ENCODE assay signal across 23 cellular contexts in the genomic region with DNA sequence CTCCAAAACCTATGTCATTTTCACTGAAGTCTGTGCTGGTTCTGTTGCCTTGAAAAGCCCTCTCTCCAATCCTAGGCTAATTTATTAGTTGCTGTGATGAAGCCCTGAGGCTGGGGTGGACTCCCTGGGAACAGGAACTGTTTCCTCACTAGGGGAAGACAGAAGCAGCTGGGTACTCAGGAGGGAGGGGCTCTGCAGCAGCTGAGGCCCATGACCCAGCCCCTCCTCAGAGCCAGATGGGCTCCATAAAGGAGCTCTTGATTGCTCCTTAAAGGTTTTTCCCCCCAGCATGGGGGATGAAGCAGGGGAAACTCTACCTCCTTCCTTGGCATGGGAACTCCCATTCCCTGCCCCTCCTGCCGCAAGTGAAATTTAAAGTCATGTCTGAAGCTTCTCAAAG. TPM values are rescaled to one million over a fixed set of nuclear protein-coding genes. Genes with fewer than 3 reads are reported as not detected.
"Had no signal": no experiment of that assay in that cellular context is flagged by ENCODE, and none has a peak within 500 bp of the region (broad histone marks: within the 10 kb centered on the region; RNA-seq: fewer than 3 reads in every experiment).

No MANE protein-coding gene starts in this region.

- H3K36me3 ChIP-seq: ascending aorta, breast epithelium, heart left ventricle, neutrophil, right atrium auricular region, tibial nerve, vagina had no signal

- H3K27me3 ChIP-seq: vagina had no signal

- H3K9me3 ChIP-seq: ascending aorta, heart left ventricle, neutrophil, right atrium auricular region, vagina had no signal

- H3K4me1 ChIP-seq: ascending aorta, breast epithelium had no signal

- DNase-seq: activated CD4-positive, alpha-beta T cell treated with anti-CD3 and anti-CD28 coated beads, Interleukin-2, amount 50 U/mL, for 48 hours; activated naive CD4-positive, alpha-beta T cell treated with anti-CD3 and anti-CD28 coated beads for 36 hours; activated naive CD8-positive, alpha-beta T cell treated with anti-CD3 and anti-CD28 coated beads, Interleukin-2, amount 50 U/mL, for 24 hours; activated T-cell treated with anti-CD3 and anti-CD28 coated beads, Interleukin-2, amount 50 U/mL, for 1 hour; cerebellar nuclear complex; effector memory CD4-positive, alpha-beta T cell; heart left ventricle; left colon; naive B cell; posterior cingulate gyrus; small intestine; stimulated activated CD4-positive, alpha-beta T cell treated with anti-CD3 and anti-CD28 coated beads, Interleukin-4, amount 100 ng/mL, for 24 hours; stimulated activated naive CD4-positive, alpha-beta T cell; substantia nigra had no signal

- H3K27ac ChIP-seq: ascending aorta, breast epithelium, epithelial cell of prostate, heart left ventricle, neutrophil, right atrium auricular region, tibial nerve, vagina had no signal

- H3K4me3 ChIP-seq: ascending aorta, breast epithelium, heart left ventricle, lung, right atrium auricular region, tibial nerve, vagina had no signal

RNA-seq across cellular contexts. Expression of gene FBLL1, which starts 3.4 kb away (rescaled TPM):
- total RNA-seq: activated T-helper 2 cell treated with anti-CD3 and anti-CD28 coated beads, Interferon-gamma antibody, Interleukin-2, Interleukin-4, amounts not matched to agents 10 μg/mL and 5 μg/mL and 100 μg/mL, durations not matched to agents 14 hours and 24 hours and 36 hours; ascending aorta; left colon; tibial nerve; vagina had no signal
